ENCODE assay signal across 1 cellular context in the genomic region with DNA sequence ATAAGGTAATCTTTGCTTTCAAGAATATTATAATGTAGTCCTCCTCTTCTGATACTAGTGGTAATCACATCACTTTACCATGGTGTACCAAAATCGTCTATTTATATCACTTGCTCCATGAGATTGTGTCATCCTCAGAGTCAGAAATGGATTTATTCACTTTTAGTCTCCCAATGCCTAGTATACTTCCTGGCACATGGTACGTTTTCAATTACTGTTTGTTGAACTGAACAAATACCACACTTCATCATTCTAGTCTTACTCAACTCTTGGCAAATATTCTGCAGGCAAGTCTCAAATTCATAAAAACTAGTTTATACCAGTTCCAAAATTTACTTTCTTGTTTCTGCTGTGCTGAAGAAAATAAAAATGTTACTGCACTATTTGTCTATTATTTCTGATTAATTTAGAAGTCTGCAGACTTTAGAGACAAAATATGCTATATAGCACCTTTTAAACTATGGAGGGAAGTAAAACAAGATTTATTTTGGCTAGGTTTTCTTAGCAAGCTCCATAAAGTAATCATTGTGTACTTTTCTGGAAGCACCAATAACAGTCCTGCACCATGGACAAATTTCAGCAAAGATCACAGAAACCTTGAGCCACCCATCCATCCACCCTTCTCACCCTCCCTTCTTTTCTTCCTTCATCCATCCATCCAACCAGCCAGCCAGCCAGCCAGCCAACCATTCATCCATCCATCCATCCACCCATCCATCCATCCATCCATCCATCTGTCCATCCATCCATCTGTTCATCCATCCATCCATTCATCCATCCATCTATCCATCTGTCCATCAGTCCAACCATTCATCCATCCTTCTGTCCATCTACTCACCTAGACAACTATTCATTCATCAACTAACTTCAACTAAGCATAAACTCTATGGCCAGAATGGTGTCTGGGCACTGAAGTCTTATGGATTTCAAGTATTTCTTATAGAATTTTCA.
TF ChIP-seq lines count a peak whose summit lies in the region.

No MANE protein-coding gene starts in this region.

TF ChIP-seq in HepG2, 621 proteins besides CTCF, POLR2A, EP300 and RAD21 (continued from another document):
- TF ChIP-seq, protein P1, sequence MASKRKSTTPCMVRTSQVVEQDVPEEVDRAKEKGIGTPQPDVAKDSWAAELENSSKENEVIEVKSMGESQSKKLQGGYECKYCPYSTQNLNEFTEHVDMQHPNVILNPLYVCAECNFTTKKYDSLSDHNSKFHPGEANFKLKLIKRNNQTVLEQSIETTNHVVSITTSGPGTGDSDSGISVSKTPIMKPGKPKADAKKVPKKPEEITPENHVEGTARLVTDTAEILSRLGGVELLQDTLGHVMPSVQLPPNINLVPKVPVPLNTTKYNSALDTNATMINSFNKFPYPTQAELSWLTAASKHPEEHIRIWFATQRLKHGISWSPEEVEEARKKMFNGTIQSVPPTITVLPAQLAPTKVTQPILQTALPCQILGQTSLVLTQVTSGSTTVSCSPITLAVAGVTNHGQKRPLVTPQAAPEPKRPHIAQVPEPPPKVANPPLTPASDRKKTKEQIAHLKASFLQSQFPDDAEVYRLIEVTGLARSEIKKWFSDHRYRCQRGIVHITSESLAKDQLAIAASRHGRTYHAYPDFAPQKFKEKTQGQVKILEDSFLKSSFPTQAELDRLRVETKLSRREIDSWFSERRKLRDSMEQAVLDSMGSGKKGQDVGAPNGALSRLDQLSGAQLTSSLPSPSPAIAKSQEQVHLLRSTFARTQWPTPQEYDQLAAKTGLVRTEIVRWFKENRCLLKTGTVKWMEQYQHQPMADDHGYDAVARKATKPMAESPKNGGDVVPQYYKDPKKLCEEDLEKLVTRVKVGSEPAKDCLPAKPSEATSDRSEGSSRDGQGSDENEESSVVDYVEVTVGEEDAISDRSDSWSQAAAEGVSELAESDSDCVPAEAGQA (IDR thresholded peaks at IDR 0.05; ENCODE audit: low read depth), result no peak
- TF ChIP-seq, protein P1 (CRISPR knock-in tag; IDR thresholded peaks at IDR 0.05; ENCODE audit: borderline replicate concordance), result no peak
- no peak for TF ChIP-seq HNF4A (CRISPR knock-in tag; IDR thresholded peaks at IDR 0.05)
TF ChIP-seq in HepG2: peak in this region for 1.
